ENCODE assay signal across 1 cellular context in genomic region chr12:109097435-109098141, GRCh38.
TF ChIP-seq lines count a peak whose summit lies in the region.

TSS of gene UNG (plus strand) at chr12:109097597. CDS start at chr12:109097680, 83 bp downstream.

TF ChIP-seq in K562, 482 proteins besides CTCF, POLR2A, EP300 and RAD21 (continued from another document and continues in another):
- TF ChIP-seq, protein P1, sequence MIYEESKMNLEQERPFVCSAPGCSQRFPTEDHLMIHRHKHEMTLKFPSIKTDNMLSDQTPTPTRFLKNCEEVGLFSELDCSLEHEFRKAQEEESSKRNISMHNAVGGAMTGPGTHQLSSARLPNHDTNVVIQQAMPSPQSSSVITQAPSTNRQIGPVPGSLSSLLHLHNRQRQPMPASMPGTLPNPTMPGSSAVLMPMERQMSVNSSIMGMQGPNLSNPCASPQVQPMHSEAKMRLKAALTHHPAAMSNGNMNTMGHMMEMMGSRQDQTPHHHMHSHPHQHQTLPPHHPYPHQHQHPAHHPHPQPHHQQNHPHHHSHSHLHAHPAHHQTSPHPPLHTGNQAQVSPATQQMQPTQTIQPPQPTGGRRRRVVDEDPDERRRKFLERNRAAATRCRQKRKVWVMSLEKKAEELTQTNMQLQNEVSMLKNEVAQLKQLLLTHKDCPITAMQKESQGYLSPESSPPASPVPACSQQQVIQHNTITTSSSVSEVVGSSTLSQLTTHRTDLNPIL (CRISPR knock-in tag; IDR thresholded peaks at IDR 0.05), result no peak
- TF ChIP-seq, protein P2, sequence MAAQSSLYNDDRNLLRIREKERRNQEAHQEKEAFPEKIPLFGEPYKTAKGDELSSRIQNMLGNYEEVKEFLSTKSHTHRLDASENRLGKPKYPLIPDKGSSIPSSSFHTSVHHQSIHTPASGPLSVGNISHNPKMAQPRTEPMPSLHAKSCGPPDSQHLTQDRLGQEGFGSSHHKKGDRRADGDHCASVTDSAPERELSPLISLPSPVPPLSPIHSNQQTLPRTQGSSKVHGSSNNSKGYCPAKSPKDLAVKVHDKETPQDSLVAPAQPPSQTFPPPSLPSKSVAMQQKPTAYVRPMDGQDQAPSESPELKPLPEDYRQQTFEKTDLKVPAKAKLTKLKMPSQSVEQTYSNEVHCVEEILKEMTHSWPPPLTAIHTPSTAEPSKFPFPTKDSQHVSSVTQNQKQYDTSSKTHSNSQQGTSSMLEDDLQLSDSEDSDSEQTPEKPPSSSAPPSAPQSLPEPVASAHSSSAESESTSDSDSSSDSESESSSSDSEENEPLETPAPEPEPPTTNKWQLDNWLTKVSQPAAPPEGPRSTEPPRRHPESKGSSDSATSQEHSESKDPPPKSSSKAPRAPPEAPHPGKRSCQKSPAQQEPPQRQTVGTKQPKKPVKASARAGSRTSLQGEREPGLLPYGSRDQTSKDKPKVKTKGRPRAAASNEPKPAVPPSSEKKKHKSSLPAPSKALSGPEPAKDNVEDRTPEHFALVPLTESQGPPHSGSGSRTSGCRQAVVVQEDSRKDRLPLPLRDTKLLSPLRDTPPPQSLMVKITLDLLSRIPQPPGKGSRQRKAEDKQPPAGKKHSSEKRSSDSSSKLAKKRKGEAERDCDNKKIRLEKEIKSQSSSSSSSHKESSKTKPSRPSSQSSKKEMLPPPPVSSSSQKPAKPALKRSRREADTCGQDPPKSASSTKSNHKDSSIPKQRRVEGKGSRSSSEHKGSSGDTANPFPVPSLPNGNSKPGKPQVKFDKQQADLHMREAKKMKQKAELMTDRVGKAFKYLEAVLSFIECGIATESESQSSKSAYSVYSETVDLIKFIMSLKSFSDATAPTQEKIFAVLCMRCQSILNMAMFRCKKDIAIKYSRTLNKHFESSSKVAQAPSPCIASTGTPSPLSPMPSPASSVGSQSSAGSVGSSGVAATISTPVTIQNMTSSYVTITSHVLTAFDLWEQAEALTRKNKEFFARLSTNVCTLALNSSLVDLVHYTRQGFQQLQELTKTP (IDR thresholded peaks at IDR 0.05; ENCODE audit: low read depth in 1 of 2, partially characterized antibody in 2 of 2), result no peak
- no peak for TF ChIP-seq ZNF12 (CRISPR knock-in tag; IDR thresholded peaks at IDR 0.05)
- no peak for TF ChIP-seq TCF15 (CRISPR knock-in tag; IDR thresholded peaks at IDR 0.05)
- TF ChIP-seq ZNF217 (CRISPR knock-in tag; IDR thresholded peaks at IDR 0.05), result no peak
- TF ChIP-seq JUND (IDR thresholded peaks at IDR 0.05; ENCODE audit: borderline replicate concordance, low read depth, low read length), result peak; percentile 16; the same call in 1 of the 2 replicates
- TF ChIP-seq JUND (tag; IDR thresholded peaks at IDR 0.05; ENCODE audit: borderline replicate concordance, low read depth, low read length), result no peak
- TF ChIP-seq CAMTA2 (CRISPR knock-in tag; conservative IDR thresholded peaks at IDR 0.05), result no peak
- no peak for TF ChIP-seq NCOA4 (IDR thresholded peaks at IDR 0.05; ENCODE audit: partially characterized antibody)
- no peak for TF ChIP-seq ZEB2 (IDR thresholded peaks at IDR 0.05)
- no peak for TF ChIP-seq PPARD (CRISPR knock-in tag; IDR thresholded peaks at IDR 0.05)
- no peak for TF ChIP-seq ZC3H8 (IDR thresholded peaks at IDR 0.05)
- TF ChIP-seq, protein P3, sequence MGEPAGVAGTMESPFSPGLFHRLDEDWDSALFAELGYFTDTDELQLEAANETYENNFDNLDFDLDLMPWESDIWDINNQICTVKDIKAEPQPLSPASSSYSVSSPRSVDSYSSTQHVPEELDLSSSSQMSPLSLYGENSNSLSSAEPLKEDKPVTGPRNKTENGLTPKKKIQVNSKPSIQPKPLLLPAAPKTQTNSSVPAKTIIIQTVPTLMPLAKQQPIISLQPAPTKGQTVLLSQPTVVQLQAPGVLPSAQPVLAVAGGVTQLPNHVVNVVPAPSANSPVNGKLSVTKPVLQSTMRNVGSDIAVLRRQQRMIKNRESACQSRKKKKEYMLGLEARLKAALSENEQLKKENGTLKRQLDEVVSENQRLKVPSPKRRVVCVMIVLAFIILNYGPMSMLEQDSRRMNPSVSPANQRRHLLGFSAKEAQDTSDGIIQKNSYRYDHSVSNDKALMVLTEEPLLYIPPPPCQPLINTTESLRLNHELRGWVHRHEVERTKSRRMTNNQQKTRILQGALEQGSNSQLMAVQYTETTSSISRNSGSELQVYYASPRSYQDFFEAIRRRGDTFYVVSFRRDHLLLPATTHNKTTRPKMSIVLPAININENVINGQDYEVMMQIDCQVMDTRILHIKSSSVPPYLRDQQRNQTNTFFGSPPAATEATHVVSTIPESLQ (CRISPR knock-in tag; IDR thresholded peaks at IDR 0.05), result 0 out of 2 replicates have a peak, but pooled peaks have one; percentile 34
- TF ChIP-seq SMAD3 (CRISPR knock-in tag; conservative IDR thresholded peaks at IDR 0.05), result no peak
- TF ChIP-seq ZNF184 (CRISPR knock-in tag; IDR thresholded peaks at IDR 0.05), result no peak
- TF ChIP-seq C11orf30 (IDR thresholded peaks at IDR 0.05; ENCODE audit: low read depth), result peak; percentile 39; the same call in 1 of the 2 replicates
- TF ChIP-seq GABPB2 (CRISPR knock-in tag; conservative IDR thresholded peaks at IDR 0.05), result no peak
- TF ChIP-seq RBFOX2 (IDR thresholded peaks at IDR 0.05; ENCODE audit: low read depth, low read length), result peak; percentile 80
- TF ChIP-seq COPS2 (conservative IDR thresholded peaks at IDR 0.05), result no peak
- TF ChIP-seq NBN (IDR thresholded peaks at IDR 0.05; ENCODE audit: low read depth), result no peak
- TF ChIP-seq HNRNPUL1 (IDR thresholded peaks at IDR 0.05; ENCODE audit: low read length), result no peak
- no peak for TF ChIP-seq MEF2A (IDR thresholded peaks at IDR 0.05; ENCODE audit: control insufficient read depth, low read depth, low read length)
- TF ChIP-seq, protein P4, sequence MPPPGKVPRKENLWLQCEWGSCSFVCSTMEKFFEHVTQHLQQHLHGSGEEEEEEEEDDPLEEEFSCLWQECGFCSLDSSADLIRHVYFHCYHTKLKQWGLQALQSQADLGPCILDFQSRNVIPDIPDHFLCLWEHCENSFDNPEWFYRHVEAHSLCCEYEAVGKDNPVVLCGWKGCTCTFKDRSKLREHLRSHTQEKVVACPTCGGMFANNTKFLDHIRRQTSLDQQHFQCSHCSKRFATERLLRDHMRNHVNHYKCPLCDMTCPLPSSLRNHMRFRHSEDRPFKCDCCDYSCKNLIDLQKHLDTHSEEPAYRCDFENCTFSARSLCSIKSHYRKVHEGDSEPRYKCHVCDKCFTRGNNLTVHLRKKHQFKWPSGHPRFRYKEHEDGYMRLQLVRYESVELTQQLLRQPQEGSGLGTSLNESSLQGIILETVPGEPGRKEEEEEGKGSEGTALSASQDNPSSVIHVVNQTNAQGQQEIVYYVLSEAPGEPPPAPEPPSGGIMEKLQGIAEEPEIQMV (tag; conservative IDR thresholded peaks at IDR 0.05; ENCODE audit: low read depth), result no peak
- TF ChIP-seq LARP7 (IDR thresholded peaks at IDR 0.05), result no peak
- no peak for TF ChIP-seq POLR3G (IDR thresholded peaks at IDR 0.05; ENCODE audit: extremely low read depth, insufficient read length, insufficient replicate concordance)
- TF ChIP-seq BRF1 (IDR thresholded peaks at IDR 0.05; ENCODE audit: borderline replicate concordance, extremely low read depth, insufficient read length), result no peak
- no peak for TF ChIP-seq NUFIP1 (IDR thresholded peaks at IDR 0.05; ENCODE audit: partially characterized antibody)
- TF ChIP-seq ZNF639 (CRISPR knock-in tag; conservative IDR thresholded peaks at IDR 0.05 in 1 of 2, IDR thresholded peaks at IDR 0.05 in 1 of 2), result no peak
- TF ChIP-seq MITF (IDR thresholded peaks at IDR 0.05), result no peak
- no peak for TF ChIP-seq SIRT6 (IDR thresholded peaks at IDR 0.05; ENCODE audit: low read depth, low read length)
- TF ChIP-seq FOXJ3 (CRISPR knock-in tag; IDR thresholded peaks at IDR 0.05), result no peak
- TF ChIP-seq RBBP5 (IDR thresholded peaks at IDR 0.05; ENCODE audit: borderline replicate concordance, insufficient read depth, low read length, poor library complexity, severe bottlenecking), result no peak
- TF ChIP-seq, protein P5, sequence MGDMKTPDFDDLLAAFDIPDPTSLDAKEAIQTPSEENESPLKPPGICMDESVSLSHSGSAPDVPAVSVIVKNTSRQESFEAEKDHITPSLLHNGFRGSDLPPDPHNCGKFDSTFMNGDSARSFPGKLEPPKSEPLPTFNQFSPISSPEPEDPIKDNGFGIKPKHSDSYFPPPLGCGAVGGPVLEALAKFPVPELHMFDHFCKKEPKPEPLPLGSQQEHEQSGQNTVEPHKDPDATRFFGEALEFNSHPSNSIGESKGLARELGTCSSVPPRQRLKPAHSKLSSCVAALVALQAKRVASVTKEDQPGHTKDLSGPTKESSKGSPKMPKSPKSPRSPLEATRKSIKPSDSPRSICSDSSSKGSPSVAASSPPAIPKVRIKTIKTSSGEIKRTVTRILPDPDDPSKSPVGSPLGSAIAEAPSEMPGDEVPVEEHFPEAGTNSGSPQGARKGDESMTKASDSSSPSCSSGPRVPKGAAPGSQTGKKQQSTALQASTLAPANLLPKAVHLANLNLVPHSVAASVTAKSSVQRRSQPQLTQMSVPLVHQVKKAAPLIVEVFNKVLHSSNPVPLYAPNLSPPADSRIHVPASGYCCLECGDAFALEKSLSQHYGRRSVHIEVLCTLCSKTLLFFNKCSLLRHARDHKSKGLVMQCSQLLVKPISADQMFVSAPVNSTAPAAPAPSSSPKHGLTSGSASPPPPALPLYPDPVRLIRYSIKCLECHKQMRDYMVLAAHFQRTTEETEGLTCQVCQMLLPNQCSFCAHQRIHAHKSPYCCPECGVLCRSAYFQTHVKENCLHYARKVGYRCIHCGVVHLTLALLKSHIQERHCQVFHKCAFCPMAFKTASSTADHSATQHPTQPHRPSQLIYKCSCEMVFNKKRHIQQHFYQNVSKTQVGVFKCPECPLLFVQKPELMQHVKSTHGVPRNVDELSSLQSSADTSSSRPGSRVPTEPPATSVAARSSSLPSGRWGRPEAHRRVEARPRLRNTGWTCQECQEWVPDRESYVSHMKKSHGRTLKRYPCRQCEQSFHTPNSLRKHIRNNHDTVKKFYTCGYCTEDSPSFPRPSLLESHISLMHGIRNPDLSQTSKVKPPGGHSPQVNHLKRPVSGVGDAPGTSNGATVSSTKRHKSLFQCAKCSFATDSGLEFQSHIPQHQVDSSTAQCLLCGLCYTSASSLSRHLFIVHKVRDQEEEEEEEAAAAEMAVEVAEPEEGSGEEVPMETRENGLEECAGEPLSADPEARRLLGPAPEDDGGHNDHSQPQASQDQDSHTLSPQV (IDR thresholded peaks at IDR 0.05), result no peak
- TF ChIP-seq, protein P6, sequence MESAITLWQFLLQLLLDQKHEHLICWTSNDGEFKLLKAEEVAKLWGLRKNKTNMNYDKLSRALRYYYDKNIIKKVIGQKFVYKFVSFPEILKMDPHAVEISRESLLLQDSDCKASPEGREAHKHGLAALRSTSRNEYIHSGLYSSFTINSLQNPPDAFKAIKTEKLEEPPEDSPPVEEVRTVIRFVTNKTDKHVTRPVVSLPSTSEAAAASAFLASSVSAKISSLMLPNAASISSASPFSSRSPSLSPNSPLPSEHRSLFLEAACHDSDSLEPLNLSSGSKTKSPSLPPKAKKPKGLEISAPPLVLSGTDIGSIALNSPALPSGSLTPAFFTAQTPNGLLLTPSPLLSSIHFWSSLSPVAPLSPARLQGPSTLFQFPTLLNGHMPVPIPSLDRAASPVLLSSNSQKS (CRISPR knock-in tag; IDR thresholded peaks at IDR 0.05), result no peak
- TF ChIP-seq KDM2B (CRISPR knock-in tag; IDR thresholded peaks at IDR 0.05), result no peak
- TF ChIP-seq GATA2 (CRISPR knock-in tag; IDR thresholded peaks at IDR 0.05), result no peak
- TF ChIP-seq RNF2 (IDR thresholded peaks at IDR 0.05), result no peak
- TF ChIP-seq ZKSCAN1 (IDR thresholded peaks at IDR 0.05; ENCODE audit: low read depth, low read length), result no peak
- TF ChIP-seq ZNF239 (CRISPR knock-in tag; IDR thresholded peaks at IDR 0.05), result no peak
- TF ChIP-seq FOXA3 (CRISPR knock-in tag; conservative IDR thresholded peaks at IDR 0.05 in 1 of 2, IDR thresholded peaks at IDR 0.05 in 1 of 2), result no peak
- TF ChIP-seq PHF20 (IDR thresholded peaks at IDR 0.05; ENCODE audit: partially characterized antibody), result no peak
- no peak for TF ChIP-seq TRIM24 (IDR thresholded peaks at IDR 0.05)
- no peak for TF ChIP-seq SREBF2 (CRISPR knock-in tag; IDR thresholded peaks at IDR 0.05)
- TF ChIP-seq ZNF143 (CRISPR knock-in tag; IDR thresholded peaks at IDR 0.05), result no peak
- peak; percentile 71 for TF ChIP-seq SUPT5H (IDR thresholded peaks at IDR 0.05)
- TF ChIP-seq, protein P7, sequence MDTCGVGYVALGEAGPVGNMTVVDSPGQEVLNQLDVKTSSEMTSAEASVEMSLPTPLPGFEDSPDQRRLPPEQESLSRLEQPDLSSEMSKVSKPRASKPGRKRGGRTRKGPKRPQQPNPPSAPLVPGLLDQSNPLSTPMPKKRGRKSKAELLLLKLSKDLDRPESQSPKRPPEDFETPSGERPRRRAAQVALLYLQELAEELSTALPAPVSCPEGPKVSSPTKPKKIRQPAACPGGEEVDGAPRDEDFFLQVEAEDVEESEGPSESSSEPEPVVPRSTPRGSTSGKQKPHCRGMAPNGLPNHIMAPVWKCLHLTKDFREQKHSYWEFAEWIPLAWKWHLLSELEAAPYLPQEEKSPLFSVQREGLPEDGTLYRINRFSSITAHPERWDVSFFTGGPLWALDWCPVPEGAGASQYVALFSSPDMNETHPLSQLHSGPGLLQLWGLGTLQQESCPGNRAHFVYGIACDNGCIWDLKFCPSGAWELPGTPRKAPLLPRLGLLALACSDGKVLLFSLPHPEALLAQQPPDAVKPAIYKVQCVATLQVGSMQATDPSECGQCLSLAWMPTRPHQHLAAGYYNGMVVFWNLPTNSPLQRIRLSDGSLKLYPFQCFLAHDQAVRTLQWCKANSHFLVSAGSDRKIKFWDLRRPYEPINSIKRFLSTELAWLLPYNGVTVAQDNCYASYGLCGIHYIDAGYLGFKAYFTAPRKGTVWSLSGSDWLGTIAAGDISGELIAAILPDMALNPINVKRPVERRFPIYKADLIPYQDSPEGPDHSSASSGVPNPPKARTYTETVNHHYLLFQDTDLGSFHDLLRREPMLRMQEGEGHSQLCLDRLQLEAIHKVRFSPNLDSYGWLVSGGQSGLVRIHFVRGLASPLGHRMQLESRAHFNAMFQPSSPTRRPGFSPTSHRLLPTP (IDR thresholded peaks at IDR 0.05; ENCODE audit: borderline replicate concordance, extremely low read depth, insufficient read length), result no peak
